ENCODE assay signal across 28 cellular contexts in genomic region chr3:153001428-153001827, GRCh38.
"Had no signal": no experiment of that assay in that cellular context is flagged by ENCODE, and none has a peak within 500 bp of the region (broad histone marks: within the 10 kb centered on the region; RNA-seq: fewer than 3 reads in every experiment).

No MANE protein-coding gene starts in this region.

- H3K27me3 Mint-ChIP-seq: activated CD4-positive, alpha-beta T cell treated with anti-CD3 and anti-CD28 coated beads, Interleukin-2, amount 10 ng/mL, durations not matched to agents 24 days and 14 days had no signal

- H3K36me3 Mint-ChIP-seq: activated CD8-positive, alpha-beta memory T cell treated with anti-CD3 and anti-CD28 coated beads, Interleukin-2, amount 10 ng/mL, durations not matched to agents 7 days and 5 days; activated naive CD4-positive, alpha-beta T cell treated with anti-CD3 and anti-CD28 coated beads, Interleukin-2, amount 50 U/mL, for 24 hours had no signal

- H3K9me3 ChIP-seq: body of pancreas, Peyer's patch had no signal

- ATAC-seq: activated CD8-positive, alpha-beta memory T cell treated with anti-CD3 and anti-CD28 coated beads, Interleukin-2, amount 10 ng/mL, durations not matched to agents 7 days and 5 days; body of pancreas; T-helper 17 cell had no signal

- H3K9me3 Mint-ChIP-seq: activated B cell treated with CpG ODN at 0.5 μM for 24 hours; activated CD4-positive, alpha-beta T cell treated with anti-CD3 and anti-CD28 coated beads, Interleukin-2, amount 10 ng/mL, durations not matched to agents 24 days and 14 days; activated naive CD4-positive, alpha-beta T cell treated with anti-CD3 and anti-CD28 coated beads, Interleukin-2, amount 50 U/mL, for 24 hours; activated T-cell treated with anti-CD3 and anti-CD28 coated beads, Interleukin-2, amount 50 U/mL, for 24 hours; activated T-helper 1 cell treated with anti-CD3 and anti-CD28 coated beads, Interleukin-12 subunit alpha, Interleukin-12 subunit beta, Interleukin-2, Interleukin-4 antibody, amounts not matched to agents 30 ng/mL and 10 ng/mL and 1 ng/mL, durations not matched to agents 14 hours and 24 hours and 36 hours; central memory CD8-positive, alpha-beta T cell had no signal

- H3K27me3 ChIP-seq: body of pancreas, Peyer's patch had no signal

- H3K4me3 Mint-ChIP-seq: activated B cell treated with CpG ODN at 0.5 μM for 24 hours; activated CD4-positive, alpha-beta T cell treated with anti-CD3 and anti-CD28 coated beads, Interleukin-2, amount 10 ng/mL, durations not matched to agents 24 days and 14 days; activated CD8-positive, alpha-beta memory T cell treated with anti-CD3 and anti-CD28 coated beads, Interleukin-2, amount 10 ng/mL, durations not matched to agents 7 days and 5 days; activated naive CD4-positive, alpha-beta T cell treated with anti-CD3 and anti-CD28 coated beads, Interleukin-2, amount 50 U/mL, for 24 hours; activated T-cell treated with anti-CD3 and anti-CD28 coated beads, Interleukin-2, amount 50 U/mL, for 24 hours; activated T-helper 1 cell treated with anti-CD3 and anti-CD28 coated beads, Interleukin-12 subunit alpha, Interleukin-12 subunit beta, Interleukin-2, Interleukin-4 antibody, amounts not matched to agents 30 ng/mL and 10 ng/mL and 1 ng/mL, durations not matched to agents 14 hours and 24 hours and 36 hours; central memory CD8-positive, alpha-beta T cell; T-helper 17 cell had no signal

- H3K4me3 ChIP-seq: body of pancreas, Peyer's patch had no signal

- H3K4me1 Mint-ChIP-seq: activated B cell treated with CpG ODN at 0.5 μM for 24 hours; activated CD4-positive, alpha-beta T cell treated with anti-CD3 and anti-CD28 coated beads, Interleukin-2, amount 10 ng/mL, durations not matched to agents 24 days and 14 days; activated CD8-positive, alpha-beta memory T cell treated with anti-CD3 and anti-CD28 coated beads, Interleukin-2, amount 10 ng/mL, durations not matched to agents 7 days and 5 days; activated naive CD4-positive, alpha-beta T cell treated with anti-CD3 and anti-CD28 coated beads, Interleukin-2, amount 50 U/mL, for 24 hours; central memory CD8-positive, alpha-beta T cell had no signal

- H3K27ac ChIP-seq: body of pancreas, Peyer's patch had no signal

- H3K27ac Mint-ChIP-seq: activated B cell treated with CpG ODN at 0.5 μM for 24 hours; activated CD4-positive, alpha-beta T cell treated with anti-CD3 and anti-CD28 coated beads, Interleukin-2, amount 10 ng/mL, durations not matched to agents 24 days and 14 days; activated CD8-positive, alpha-beta memory T cell treated with anti-CD3 and anti-CD28 coated beads, Interleukin-2, amount 10 ng/mL, durations not matched to agents 7 days and 5 days; activated naive CD4-positive, alpha-beta T cell treated with anti-CD3 and anti-CD28 coated beads, Interleukin-2, amount 50 U/mL, for 24 hours; activated T-cell treated with anti-CD3 and anti-CD28 coated beads, Interleukin-2, amount 50 U/mL, for 24 hours; activated T-helper 1 cell treated with anti-CD3 and anti-CD28 coated beads, Interleukin-12 subunit alpha, Interleukin-12 subunit beta, Interleukin-2, Interleukin-4 antibody, amounts not matched to agents 30 ng/mL and 10 ng/mL and 1 ng/mL, durations not matched to agents 14 hours and 24 hours and 36 hours; T-helper 17 cell had no signal

- DNase-seq: activated B cell treated with CpG ODN at 0.5 μM for 24 hours; activated CD4-positive, alpha-beta T cell treated with anti-CD3 and anti-CD28 coated beads for 1 hour; activated CD4-positive, alpha-beta T cell treated with anti-CD3 and anti-CD28 coated beads, Interleukin-2, amount 10 ng/mL, durations not matched to agents 24 days and 14 days; activated CD4-positive, alpha-beta T cell treated with anti-CD3 and anti-CD28 coated beads, Interleukin-2, amount 50 U/mL, for 48 hours; activated CD8-positive, alpha-beta memory T cell treated with anti-CD3 and anti-CD28 coated beads, Interleukin-2, amount 10 ng/mL, durations not matched to agents 7 days and 5 days; activated effector memory CD4-positive, alpha-beta T cell treated with Interleukin-2 at 50 U/mL for 16 hours; activated naive CD4-positive, alpha-beta T cell; activated T-cell treated with anti-CD3 and anti-CD28 coated beads, Interleukin-2, amount 50 U/mL, for 24 hours; aorta; body of pancreas; KG1; MM.1S; NCI-H1105; NCI-H1436; NCI-H1694 treated with DMSO at 0.1 percent for 48 hours; NCI-H2029 treated with DMSO at 0.1 percent for 48 hours; NCI-H345; NCI-H510A; NCI-H69; NK-92 treated with Interleukin-12 subunit alpha and Interleukin-12 subunit beta, amount 100 ng/mL, for 24 hours; OCI-M1; Peyer's patch; SHP77 treated with DMSO at 0.1 percent for 48 hours; T-helper 17 cell; T-helper 9 cell had no signal

- H3K4me1 ChIP-seq: body of pancreas had no signal

- H3K36me3 ChIP-seq: Peyer's patch had no signal
